13 cellular contexts compared by ENCODE assay signal in genomic region chr5:172642926-172643325, GRCh38. TPM values are rescaled to one million over a fixed set of nuclear protein-coding genes. Genes with fewer than 3 reads are reported as not detected.
A peak's percentile ranks its signal among the peaks of the same experiment; 100 is the strongest.
DNase-seq lines count a peak whose midpoint lies in the region; ATAC-seq and TF ChIP-seq lines count a peak whose summit lies in the region.
"Had no signal": no experiment of that assay in that cellular context is flagged by ENCODE, and none has a peak within 500 bp of the region (broad histone marks: within the 10 kb centered on the region; RNA-seq: fewer than 3 reads in every experiment).

No MANE protein-coding gene starts in this region.

- WGBS in adrenal gland, 4 donors: 22 to 30% (median 25%) methylated on average over 8 of the region's 8 CpGs

- H3K36me3 ChIP-seq in adrenal gland (replicated peaks in 1 of 2): no peaks in the 10 kb centered on the region
- H3K36me3 ChIP-seq in gastrocnemius medialis: no peaks in the 10 kb centered on the region

- H3K27ac ChIP-seq in 22Rv1 (peak overlapping the region; percentile 78; the same call in 1 of the 2 replicates), adrenal gland (peak overlapping the region in 4 of 5 donors; percentile 73 to 89 (median 82)), gastrocnemius medialis (peak overlapping the region; percentile 80 to 87 (median 84))
- H3K27ac ChIP-seq: VCaP had no signal

- H3K27ac Mint-ChIP-seq in immature natural killer cell (no peak overlapping the region), CD14-positive monocyte (no peak overlapping the region)
- H3K27ac Mint-ChIP-seq: effector memory CD8-positive, alpha-beta T cell; H9 had no signal

- no peaks in the 10 kb centered on the region for H3K9me3 Mint-ChIP-seq in immature natural killer cell
- H3K9me3 Mint-ChIP-seq in CD14-positive monocyte: no peaks in the 10 kb centered on the region
- H3K9me3 Mint-ChIP-seq: effector memory CD8-positive, alpha-beta T cell; H9 had no signal

- in situ Hi-C loops in gastrocnemius medialis (cut with MboI; ENCODE audit: low sequenced_read_pairs in 4 of 4): no loop called here

- H3K4me1 ChIP-seq in adrenal gland (replicated peaks in 1 of 2) (peaks cover 18 to 42% of the 10 kb centered on the region in 2 donors), gastrocnemius medialis (peaks cover 13 to 17% of the 10 kb centered on the region in 2 donors)

- DNase-seq in adrenal gland (no peak), immature natural killer cell (no peak), gastrocnemius medialis (no peak), CD14-positive monocyte (ENCODE audit: low spot score) (no peak), NCI-H446 (lab: John Stamatoyannopoulos, UW) (no peak), occipital lobe (lab: John Stamatoyannopoulos, UW) (no peak)
- DNase-seq: effector memory CD8-positive, alpha-beta T cell; H9; hippocampal formation; NCI-H1105 had no signal

- H3K4me3 ChIP-seq in adrenal gland: peak overlapping the region in 2 of 4 donors; percentile 32 to 91
- peak overlapping the region; percentile 64 to 74 (median 72) for H3K4me3 ChIP-seq in gastrocnemius medialis

- TF ChIP-seq POLR2A in adrenal gland (IDR thresholded peaks at IDR 0.05) (no peak), gastrocnemius medialis (IDR thresholded peaks at IDR 0.05) (no peak)

- H3K36me3 Mint-ChIP-seq in immature natural killer cell: no peaks in the 10 kb centered on the region
- peaks cover 0 to 7% of the 10 kb centered on the region in 2 donors for H3K36me3 Mint-ChIP-seq in CD14-positive monocyte

- TF ChIP-seq CTCF in 22Rv1 (IDR thresholded peaks at IDR 0.05) (no peak), adrenal gland (IDR thresholded peaks at IDR 0.05) (no peak), gastrocnemius medialis (IDR thresholded peaks at IDR 0.05 in 4 of 5, conservative IDR thresholded peaks at IDR 0.05 in 1 of 5) (no peak), CD14-positive monocyte (IDR thresholded peaks at IDR 0.05) (no peak)

- H3K27me3 Mint-ChIP-seq in immature natural killer cell (ENCODE audit: low read depth in 3 of 3) (peaks cover 7 to 12% (median 10%) of the 10 kb centered on the region in 3 donors), CD14-positive monocyte (ENCODE audit: low read depth in 3 of 3) (peaks cover 29 to 42% (median 29%) of the 10 kb centered on the region in 3 donors)

- peak overlapping the region in 3 of 5 donors; percentile 2 to 66 (median 64) for H3K4me3 Mint-ChIP-seq in immature natural killer cell
- peak overlapping the region in 1 of 2 donors; percentile 68 for H3K4me3 Mint-ChIP-seq in CD14-positive monocyte

- H3K9me3 ChIP-seq in adrenal gland (replicated peaks in 1 of 3) (no peaks in the 10 kb centered on the region), gastrocnemius medialis (no peaks in the 10 kb centered on the region)

- H3K27me3 ChIP-seq in adrenal gland: no peaks in the 10 kb centered on the region
- H3K27me3 ChIP-seq in gastrocnemius medialis: peaks cover 0 to 6% (median 0%) of the 10 kb centered on the region in 3 donors

- intact Hi-C loops in adrenal gland (cut with DNase I): no loop called here
- intact Hi-C loops in gastrocnemius medialis (cut with DNase I; ENCODE audit: low total_unique reads): no loop called here
- intact Hi-C loops in CD14-positive monocyte (cut with micrococcal nuclease): no loop called here

- H3K4me1 Mint-ChIP-seq in immature natural killer cell (peaks cover 8 to 13% of the 10 kb centered on the region in 2 donors), CD14-positive monocyte (peaks cover 50% of the 10 kb centered on the region)

- ATAC-seq in gastrocnemius medialis (peak; percentile 27 to 40), GM21526 (IDR thresholded peaks at IDR 0.05; ENCODE audit: low FRiP score, unreplicated experiment) (no peak)
- ATAC-seq: effector memory CD8-positive, alpha-beta T cell had no signal

RNA-seq across cellular contexts. Expression of gene NEURL1B, which starts 1.9 kb away (rescaled TPM):
- total RNA-seq in adrenal gland (10 to 100 TPM; 26.2 to 99.9 (median 60.5) TPM), gastrocnemius medialis (10 to 100 TPM in 3 of 4 donors, 1 to 10 TPM in 1; 8.7 to 18.8 (median 15.1) TPM), occipital lobe (19.2 TPM)
- polyA plus RNA-seq in adrenal gland (10 to 100 TPM in 2 of 3 donors, 1 to 10 TPM in 1; 9.8 to 17.9 (median 13.9) TPM), immature natural killer cell (under 1 TPM in 1 of 3 donors, not detected in 2; 0.09 TPM), CD14-positive monocyte (not detected)
